In genomic region chr4:48269861-48270515, GRCh38 we compare ENCODE assay signal across 8 cellular contexts. TPM values are rescaled to one million over a fixed set of nuclear protein-coding genes. Genes with fewer than 3 reads are reported as not detected.
DNase-seq lines count a peak whose midpoint lies in the region; ATAC-seq and TF ChIP-seq lines count a peak whose summit lies in the region.

No MANE protein-coding gene starts in this region.

- ATAC-seq in GM19468 (IDR thresholded peaks at IDR 0.05; ENCODE audit: extremely low read depth, unreplicated experiment), result peak; percentile 42

- peaks cover 2% of the 10 kb centered on the region for H3K9me3 Mint-ChIP-seq in Calu3 (ENCODE audit: low read depth, unreplicated experiment)

- TF ChIP-seq CTCF in Calu3 (IDR thresholded peaks at IDR 0.05; ENCODE audit: unreplicated experiment), result no peak

- H3K9me3 ChIP-seq in esophagus (ENCODE audit: control insufficient read depth in 2 of 2, insufficient read depth in 1 of 2, low read depth in 1 of 2, low read length in 1 of 2) (no peaks in the 10 kb centered on the region), muscle layer of duodenum (ENCODE audit: control insufficient read depth in 1 of 2, low read length in 2 of 2) (no peaks in the 10 kb centered on the region)

- CTCF ChIA-PET in Calu3 (lab: Charles Lee), result no interaction called here

- H3K4me3 ChIP-seq in esophagus (ENCODE audit: low read depth in 1 of 2, low read length in 2 of 2) (peak overlapping the region; percentile 71 to 94), muscle layer of duodenum (ENCODE audit: low read depth in 1 of 2, low read length in 2 of 2) (peak overlapping the region; percentile 74 to 96)

- H3K4me1 Mint-ChIP-seq in Calu3 (ENCODE audit: low read depth, unreplicated experiment), result peaks cover 9% of the 10 kb centered on the region

- H3K4me1 ChIP-seq in esophagus (ENCODE audit: control insufficient read depth in 2 of 2, insufficient read depth in 2 of 2, low read length in 1 of 2), result peaks cover 0 to 3% of the 10 kb centered on the region in 2 donors
- H3K4me1 ChIP-seq in muscle layer of duodenum (ENCODE audit: control insufficient read depth in 1 of 2, insufficient read depth in 2 of 2, low read length in 2 of 2), result no peaks in the 10 kb centered on the region

- H3K36me3 ChIP-seq in esophagus (ENCODE audit: control insufficient read depth in 2 of 2, insufficient read depth in 2 of 2, low read length in 1 of 2) (no peaks in the 10 kb centered on the region), muscle layer of duodenum (ENCODE audit: control insufficient read depth in 1 of 2, insufficient read depth in 2 of 2, low read length in 2 of 2) (no peaks in the 10 kb centered on the region)

- intact Hi-C loops in Calu3 (cut with micrococcal nuclease; ENCODE audit: unreplicated experiment), result loop anchor here (10.0 kb wide), 2 partner anchors 95 to 145 kb away; no protein-coding TSS in a partner anchor

- H3K4me3 Mint-ChIP-seq in Calu3 (ENCODE audit: low read depth, unreplicated experiment), result peak overlapping the region; percentile 81

- BruUV-seq in Calu3 (replicated peaks; lab: Mats Ljungman, UMichigan), result no TSS peak

- peak; percentile 91 for DNase-seq in Calu3
- DNase-seq in HT-29 (ENCODE audit: low spot score), result peak; percentile 91
- peak; percentile 96 for DNase-seq in OCI-M1 (lab: John Stamatoyannopoulos, UW)
- peak; percentile 90 for DNase-seq in activated T-cell treated with anti-CD3 and anti-CD28 coated beads for 48 hours (ENCODE audit: low read depth)
- DNase-seq in stimulated activated CD8-positive, alpha-beta memory T cell treated with anti-CD3 and anti-CD28 coated beads, Interleukin-7, amount 100 ng/mL, for 4 hours (ENCODE audit: low read depth in 2 of 2), result peak; percentile 79 to 84

- H3K27ac Mint-ChIP-seq in Calu3 (ENCODE audit: unreplicated experiment), result peak overlapping the region; percentile 66

- H3K27me3 Mint-ChIP-seq in Calu3 (ENCODE audit: unreplicated experiment), result no peaks in the 10 kb centered on the region

- peaks cover 12% of the 10 kb centered on the region for H3K36me3 Mint-ChIP-seq in Calu3 (ENCODE audit: insufficient read depth, unreplicated experiment)

- H3K27me3 ChIP-seq in esophagus (ENCODE audit: control insufficient read depth in 1 of 2, insufficient read depth in 2 of 2, low read length in 2 of 2) (no peaks in the 10 kb centered on the region), muscle layer of duodenum (ENCODE audit: low read depth, low read length) (no peaks in the 10 kb centered on the region)

- 3 to 4% methylated on average over 39 to 41 of the region's 41 CpGs for WGBS in esophagus, 2 donors

- peak overlapping the region; percentile 91 to 97 for H3K27ac ChIP-seq in esophagus (ENCODE audit: low read depth in 2 of 2, low read length in 1 of 2)
- H3K27ac ChIP-seq in muscle layer of duodenum (ENCODE audit: low read length), result peak overlapping the region; percentile 80

RNA-seq across cellular contexts. Expression of gene TEC, which starts 0.3 kb away (rescaled TPM):
- 3.2 and 5.4 TPM in 2 replicates for total RNA-seq in Calu3 (2022)
- total RNA-seq in HT-29 (2014; rRNA removed; shearing (Covaris generic)), result 1.2 and 3.2 TPM in 2 replicates
- polyA plus RNA-seq in esophagus, result 1 to 10 TPM; 5.0 to 5.3 TPM

Comparison
In these comparisons a context has a peak if more than half of its experiments do, and no peak if none do; other contexts are left out.
1. Peak in every context shown above with its lines: DNase-seq, ATAC-seq, H3K4me3 ChIP-seq and H3K27ac ChIP-seq.